ENCODE assay signal across 11 cellular contexts in genomic region chr5:150515446-150515845, GRCh38. TPM values are rescaled to one million over a fixed set of nuclear protein-coding genes. Genes with fewer than 3 reads are reported as not detected.
DNase-seq lines count a peak whose midpoint lies in the region; ATAC-seq and TF ChIP-seq lines count a peak whose summit lies in the region.
"Had no signal": no experiment of that assay in that cellular context is flagged by ENCODE, and none has a peak within 500 bp of the region (broad histone marks: within the 10 kb centered on the region; RNA-seq: fewer than 3 reads in every experiment).

No MANE protein-coding gene starts in this region.

- TF ChIP-seq CTCF in fibroblast of mammary gland (conservative IDR thresholded peaks at IDR 0.05; ENCODE audit: control insufficient read depth, insufficient read depth, low read depth, low read length), result no peak
- no peak for TF ChIP-seq CTCF in neutrophil (IDR thresholded peaks at IDR 0.05)

- H3K27ac ChIP-seq in neutrophil, result peak overlapping the region; percentile 50

- H3K9me3 ChIP-seq in neutrophil, result no peaks in the 10 kb centered on the region

- ATAC-seq in HG02970 (IDR thresholded peaks at IDR 0.05; ENCODE audit: low FRiP score, unreplicated experiment), result no peak
- no peak for ATAC-seq in HG02610 (IDR thresholded peaks at IDR 0.05; ENCODE audit: unreplicated experiment)

- H3K4me1 ChIP-seq in neutrophil (ENCODE audit: control insufficient read depth in 1 of 2, insufficient read depth in 1 of 2, low read depth in 1 of 2, low read length in 1 of 2), result peaks cover 13 to 29% of the 10 kb centered on the region in 2 experiments

- H3K36me3 ChIP-seq in neutrophil, result peaks cover 39% of the 10 kb centered on the region

- DNase-seq in A172 (ENCODE audit: low spot score) (peak; percentile 83), NCI-H226 (peak; percentile 90), fibroblast of mammary gland (ENCODE audit: low read depth) (peak; percentile 95), iPS-NIHi11 (ENCODE audit: low spot score) (no peak)
- no peak for DNase-seq in stimulated activated CD4-positive, alpha-beta T cell treated with anti-CD3 and anti-CD28 coated beads, Interleukin-4, amount 100 ng/mL, for 24 hours
- DNase-seq: kidney, NCI-H1417 treated with DMSO at 0.1 percent for 48 hours had no signal

- no peaks in the 10 kb centered on the region for H3K27me3 ChIP-seq in neutrophil

- H3K4me3 ChIP-seq in fibroblast of mammary gland (ENCODE audit: control insufficient read depth, low read depth, low read length), result no peak overlapping the region
- H3K4me3 ChIP-seq in neutrophil (ENCODE audit: low read depth in 1 of 2, low read length in 1 of 2), result no peak overlapping the region
- H3K4me3 ChIP-seq: GM12878 had no signal

RNA-seq across cellular contexts. Expression of gene NDST1, which starts 7.5 kb away (rescaled TPM):
- total RNA-seq in A172 (2014; rRNA removed; shearing (Covaris generic)), result 55.4 and 77.8 TPM in 2 replicates

Comparison
In these comparisons a context has a peak if more than half of its experiments do, and no peak if none do; other contexts are left out.
1. DNase-seq: peak in A172 (single experiment), NCI-H226 (single experiment) and fibroblast of mammary gland (single experiment); none in iPS-NIHi11 (single experiment) and stimulated activated CD4-positive, alpha-beta T cell treated with anti-CD3 and anti-CD28 coated beads, Interleukin-4, amount 100 ng/mL, for 24 hours (single experiment).